ENCODE assay signal across 8 cellular contexts in genomic region chr3:62201438-62202035, GRCh38.
DNase-seq lines count a peak whose midpoint lies in the region; ATAC-seq and TF ChIP-seq lines count a peak whose summit lies in the region.

No MANE protein-coding gene starts in this region.

- H3K4me1 Mint-ChIP-seq in natural killer cell, result peaks cover 0 to 3% of the 10 kb centered on the region in 2 donors
- H3K4me1 Mint-ChIP-seq in natural killer cell treated with Interleukin-12 subunit alpha and Interleukin-12 subunit beta and Interleukin-15 and Interleukin-18, amount 100 ng/mL, for 72 hours (ENCODE audit: low read depth in 2 of 2), result no peaks in the 10 kb centered on the region

- dilution Hi-C loops in mammary epithelial cell (cut with HindIII; ENCODE audit: low sequenced_read_pairs), result no loop called here

- no peak for DNase-seq in natural killer cell
- DNase-seq in natural killer cell treated with Interleukin-12 subunit alpha and Interleukin-12 subunit beta and Interleukin-15 and Interleukin-18, amount 100 ng/mL, for 72 hours (ENCODE audit: low spot score), result no peak
- peak; percentile 6 for DNase-seq in NCI-H345 (lab: John Stamatoyannopoulos, UW)
- DNase-seq in mammary epithelial cell, result peak; percentile 14
- no peak for DNase-seq in lower lobe of right lung
- no peak for DNase-seq in activated naive CD4-positive, alpha-beta T cell (lab: John Stamatoyannopoulos, UW)

- 27% methylated on average over 6 of the region's 6 CpGs for WGBS in mammary epithelial cell (ENCODE audit: low coverage, missing lambda C conversion rate)

- no peaks in the 10 kb centered on the region for H3K36me3 ChIP-seq in mammary epithelial cell (ENCODE audit: insufficient read depth, low read length)
- peaks cover 28% of the 10 kb centered on the region for H3K36me3 ChIP-seq in lower lobe of right lung

- CTCF ChIA-PET in mammary epithelial cell (lab: Charles Lee; ENCODE audit: low non-redundant PET), result interaction anchor here (0.6 kb wide), 1 partner anchor 1699 kb away, joined by 3 read pairs; no protein-coding TSS in a partner anchor

- H3K9me3 Mint-ChIP-seq in natural killer cell, result no peaks in the 10 kb centered on the region
- H3K9me3 Mint-ChIP-seq in natural killer cell treated with Interleukin-12 subunit alpha and Interleukin-12 subunit beta and Interleukin-15 and Interleukin-18, amount 100 ng/mL, for 72 hours, result no peaks in the 10 kb centered on the region

- intact Hi-C loops in natural killer cell (cut with micrococcal nuclease) (loop anchor here (5.0 kb wide), 1 partner anchor 1616 kb away; the partner anchor contains the start of gene C3orf49), mammary epithelial cell (cut with micrococcal nuclease) (loop anchor here (1.0 to 2.0 kb wide), 2 partner anchors 117 to 359 kb away; no protein-coding TSS in a partner anchor), lower lobe of right lung (cut with DNase I) (loop anchor here (10.0 kb wide), 1 partner anchor 353 kb away; no protein-coding TSS in a partner anchor)

- H3K79me2 ChIP-seq in mammary epithelial cell (ENCODE audit: insufficient read depth, low read length), result no peaks in the 10 kb centered on the region

- TF ChIP-seq CTCF in natural killer cell (IDR thresholded peaks at IDR 0.05) (peak; percentile 18), mammary epithelial cell (conservative IDR thresholded peaks at IDR 0.05 in 1 of 2, IDR thresholded peaks at IDR 0.05 in 1 of 2; ENCODE audit: extremely low read depth in 1 of 2, insufficient read depth in 1 of 2, low read depth in 1 of 2, low read length in 2 of 2) (peak; percentile 55 to 63), lower lobe of right lung (IDR thresholded peaks at IDR 0.05) (peak; percentile 51)

- H3K9me3 ChIP-seq in mammary epithelial cell (replicated peaks; ENCODE audit: insufficient read depth, low read length) (no peaks in the 10 kb centered on the region), lower lobe of right lung (no peaks in the 10 kb centered on the region)

- H2AFZ ChIP-seq in mammary epithelial cell (ENCODE audit: low read depth, low read length), result no peak overlapping the region

- no peak overlapping the region for H3K4me3 Mint-ChIP-seq in natural killer cell
- H3K4me3 Mint-ChIP-seq in natural killer cell treated with Interleukin-12 subunit alpha and Interleukin-12 subunit beta and Interleukin-15 and Interleukin-18, amount 100 ng/mL, for 72 hours, result no peak overlapping the region

- H3K4me3 ChIP-seq in mammary epithelial cell (replicated peaks in 1 of 3; ENCODE audit: insufficient read depth in 1 of 3, low read depth in 2 of 3, low read length in 3 of 3), result no peak overlapping the region
- H3K4me3 ChIP-seq in lower lobe of right lung, result no peak overlapping the region

- peaks cover 0 to 5% of the 10 kb centered on the region in 2 donors for H3K27me3 Mint-ChIP-seq in natural killer cell (ENCODE audit: low read depth in 2 of 2)
- H3K27me3 Mint-ChIP-seq in natural killer cell treated with Interleukin-12 subunit alpha and Interleukin-12 subunit beta and Interleukin-15 and Interleukin-18, amount 100 ng/mL, for 72 hours, result peaks cover 0 to 2% of the 10 kb centered on the region in 2 donors

- H3K27ac ChIP-seq in mammary epithelial cell (ENCODE audit: insufficient read depth, low read depth, low read length) (no peak overlapping the region), lower lobe of right lung (no peak overlapping the region)

- H3K27me3 ChIP-seq in mammary epithelial cell (ENCODE audit: insufficient read depth, low read length) (no peaks in the 10 kb centered on the region), lower lobe of right lung (ENCODE audit: low read depth) (no peaks in the 10 kb centered on the region)

- ATAC-seq in natural killer cell (no peak), lower lobe of right lung (peak in 1 of 2 donors; percentile 52), GM19463 (IDR thresholded peaks at IDR 0.05; ENCODE audit: unreplicated experiment) (no peak), GM19467 (IDR thresholded peaks at IDR 0.05; ENCODE audit: unreplicated experiment) (no peak)
- no peak for ATAC-seq in natural killer cell treated with Interleukin-12 subunit alpha and Interleukin-12 subunit beta and Interleukin-15 and Interleukin-18, amount 100 ng/mL, for 72 hours

- no peaks in the 10 kb centered on the region for H3K36me3 Mint-ChIP-seq in natural killer cell
- no peaks in the 10 kb centered on the region for H3K36me3 Mint-ChIP-seq in natural killer cell treated with Interleukin-12 subunit alpha and Interleukin-12 subunit beta and Interleukin-15 and Interleukin-18, amount 100 ng/mL, for 72 hours

- BruUV-seq in mammary epithelial cell (replicated peaks; lab: Mats Ljungman, UMichigan), result no TSS peak

- no peak overlapping the region for H3K9ac ChIP-seq in mammary epithelial cell (ENCODE audit: insufficient read depth, low read length)

- H3K27ac Mint-ChIP-seq in natural killer cell, result no peak overlapping the region
- H3K27ac Mint-ChIP-seq in natural killer cell treated with Interleukin-12 subunit alpha and Interleukin-12 subunit beta and Interleukin-15 and Interleukin-18, amount 100 ng/mL, for 72 hours, result no peak overlapping the region

- H3K4me1 ChIP-seq in mammary epithelial cell (ENCODE audit: insufficient read depth, low read length) (no peaks in the 10 kb centered on the region), lower lobe of right lung (no peaks in the 10 kb centered on the region)

- in situ Hi-C loops in mammary epithelial cell (cut with MboI; ENCODE audit: low sequenced_read_pairs in 2 of 2), result loop anchor here in 1 of 2 donors (10.0 kb wide), 1 partner anchor 353 kb away; no protein-coding TSS in a partner anchor

- H4K20me1 ChIP-seq in mammary epithelial cell (ENCODE audit: insufficient read depth, low read length), result no peaks in the 10 kb centered on the region

- no peak overlapping the region for H3K4me2 ChIP-seq in mammary epithelial cell (ENCODE audit: insufficient read depth, low read depth, low read length)

Comparison
In these comparisons a context has a peak if more than half of its experiments do, and no peak if none do; other contexts are left out.
1. DNase-seq: peak in NCI-H345 (single experiment) and mammary epithelial cell (single experiment); none in natural killer cell (single experiment), natural killer cell treated with Interleukin-12 subunit alpha and Interleukin-12 subunit beta and Interleukin-15 and Interleukin-18, amount 100 ng/mL, for 72 hours (single experiment), lower lobe of right lung (single experiment) and activated naive CD4-positive, alpha-beta T cell (0 of 4).
2. Peak in every context shown above with its lines, with median percentiles within 50 percentile points of each other: CTCF ChIP-seq.